Comparison of ENCODE assay signal across 22 cellular contexts in the genomic region with DNA sequence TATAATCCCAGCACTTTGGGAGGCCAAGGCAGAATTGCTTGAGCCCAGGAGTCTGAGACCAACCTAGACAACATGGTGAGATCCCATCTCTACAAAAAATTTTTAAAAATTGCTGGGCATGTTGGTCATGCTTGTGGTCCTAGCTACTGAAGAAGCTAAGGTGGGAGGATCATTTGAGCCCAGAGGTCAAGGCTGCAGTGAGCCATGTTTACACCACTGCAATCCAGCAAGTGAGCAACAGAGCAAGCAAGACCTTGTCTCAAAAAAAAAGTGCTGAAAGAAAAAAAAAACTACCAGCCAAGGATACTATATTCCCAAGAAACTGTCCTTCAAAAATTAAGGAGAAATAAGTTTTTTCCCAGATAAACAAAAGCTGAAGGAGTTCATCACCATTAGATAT.
"Had no signal": no experiment of that assay in that cellular context is flagged by ENCODE, and none has a peak within 500 bp of the region (broad histone marks: within the 10 kb centered on the region; RNA-seq: fewer than 3 reads in every experiment).

No MANE protein-coding gene starts in this region.

- FAIRE-seq: endothelial cell of umbilical vein, frontal cortex, islet of Langerhans, keratinocyte had no signal

- H3K4me1 ChIP-seq: colonic mucosa had no signal

- H3K36me3 ChIP-seq: colonic mucosa, esophagus muscularis mucosa, heart right ventricle, left lung, lower lobe of right lung had no signal

- H3K27ac ChIP-seq: colonic mucosa, dorsolateral prefrontal cortex, esophagus muscularis mucosa, foreskin keratinocyte, heart right ventricle, left lung, lower lobe of right lung had no signal

- H3K4me3 ChIP-seq: colonic mucosa, dorsolateral prefrontal cortex, esophagus muscularis mucosa, heart right ventricle, left lung, lower lobe of right lung, mucosa of descending colon had no signal

- DNase-seq: colonic mucosa; dermis blood vessel endothelial cell; dorsolateral prefrontal cortex; effector CD4-positive, alpha-beta T cell; effector memory CD4-positive, alpha-beta T cell; foreskin keratinocyte; glutamatergic neuron; head of caudate nucleus; heart right ventricle; hippocampal formation; left cardiac atrium; left lung; left ventricle myocardium superior; lower lobe of right lung; mesenchymal stem cell; mucosa of descending colon; naive B cell had no signal

- ATAC-seq: foreskin keratinocyte, heart right ventricle, left cardiac atrium, left lung, left ventricle myocardium superior, lower lobe of right lung, mucosa of descending colon had no signal

- H3K9me3 ChIP-seq: colonic mucosa, esophagus muscularis mucosa, left lung, lower lobe of right lung, mucosa of descending colon had no signal

- H3K27me3 ChIP-seq: colonic mucosa, dorsolateral prefrontal cortex, esophagus muscularis mucosa, foreskin keratinocyte, heart right ventricle, left lung had no signal
